In the genomic region with DNA sequence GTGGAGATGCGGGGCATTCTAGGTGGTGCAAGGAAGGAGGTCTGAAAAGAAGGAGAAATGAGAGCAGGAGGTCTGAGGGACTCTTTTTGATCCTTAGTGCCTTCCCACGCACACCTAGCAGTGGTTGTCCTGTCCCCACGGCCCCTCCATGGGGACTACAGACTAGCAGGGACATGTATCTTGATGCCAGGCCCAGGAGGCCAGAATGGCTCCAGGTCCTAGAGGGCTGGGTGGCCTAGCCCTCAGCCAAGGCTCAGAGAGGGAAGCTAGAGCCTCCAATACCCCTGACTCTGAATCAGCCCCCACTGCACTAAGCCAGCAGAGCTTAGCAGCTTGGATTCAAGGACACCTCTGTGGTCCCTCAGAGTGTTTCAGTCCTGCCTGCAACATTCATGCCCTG, we compare ENCODE assay signal across 20 cellular contexts. TPM values are rescaled to one million over a fixed set of nuclear protein-coding genes. Genes with fewer than 3 reads are reported as not detected.
DNase-seq lines count a peak whose midpoint lies in the region; ATAC-seq, FAIRE-seq and TF ChIP-seq lines count a peak whose summit lies in the region.
"Had no signal": no experiment of that assay in that cellular context is flagged by ENCODE, and none has a peak within 500 bp of the region (broad histone marks: within the 10 kb centered on the region; RNA-seq: fewer than 3 reads in every experiment).

No MANE protein-coding gene starts in this region.

- peaks cover 41% of the 10 kb centered on the region for H3K4me1 Mint-ChIP-seq in Caco-2 (ENCODE audit: low read depth, unreplicated experiment)
- H3K4me1 Mint-ChIP-seq: CD4-positive, alpha-beta memory T cell had no signal

- 41% methylated on average over 3 of the region's 3 CpGs for WGBS in HepG2 (ENCODE audit: low lambda C conversion rate)
- 51 to 56% (median 54%) methylated on average over 3 of the region's 3 CpGs for WGBS in ovary, 3 donors

- in situ Hi-C loops in HepG2 (cut with HindIII; ENCODE audit: extremely low pct_ligation_motif_present, low pct_unique_long_range_greater_than_20kb), result no loop called here

- intact Hi-C loops in Caco-2 (cut with micrococcal nuclease; ENCODE audit: unreplicated experiment), result no loop called here
- intact Hi-C loops in HepG2 (cut with micrococcal nuclease; ENCODE audit: unreplicated experiment), result no loop called here
- intact Hi-C loops in ovary (cut with DNase I), result no loop called here

- DNase-seq in Caco-2 (peak in 1 of 2 experiments; percentile 42), HTR-8/SVneo (ENCODE audit: insufficient read length, low spot score) (no peak), WERI-Rb-1 (peak; percentile 17), HepG2 (ENCODE audit: low spot score) (no peak), amygdala (lab: John Stamatoyannopoulos, UW) (no peak), ovary (no peak), NCI-H524 treated with DMSO at 0.1 percent for 48 hours (lab: John Stamatoyannopoulos, UW) (no peak)
- DNase-seq: C1 segment of cervical spinal cord; CD4-positive, alpha-beta memory T cell; COR-L47; NCI-H1048; NCI-H2029 treated with DMSO at 0.1 percent for 48 hours; NCI-H446 treated with DMSO at 0.1 percent for 48 hours; NCI-H526 treated with DMSO at 0.1 percent for 48 hours had no signal

- H3K36me3 ChIP-seq in Caco-2 (ENCODE audit: control insufficient read depth, insufficient read depth, low read length), result no peaks in the 10 kb centered on the region
- H3K36me3 ChIP-seq in WERI-Rb-1, result no peaks in the 10 kb centered on the region
- no peaks in the 10 kb centered on the region for H3K36me3 ChIP-seq in HepG2 (replicated peaks in 1 of 2; ENCODE audit: control insufficient read depth in 1 of 2, insufficient read depth in 2 of 2, low read length in 2 of 2)
- H3K36me3 ChIP-seq in ovary, result no peaks in the 10 kb centered on the region

- POLR2A ChIA-PET in Caco-2 (lab: Charles Lee), result interaction anchor here (0.5 kb wide), 1 partner anchor 185 kb away, joined by 4 read pairs; no protein-coding TSS in a partner anchor
- POLR2A ChIA-PET in HepG2 (lab: Yijun Ruan, JAX), result no interaction called here

- H3K27me3 ChIP-seq in Caco-2 (replicated peaks; ENCODE audit: control insufficient read depth, insufficient read depth, low read length) (no peaks in the 10 kb centered on the region), WERI-Rb-1 (ENCODE audit: insufficient read depth, low read depth, severe bottlenecking) (no peaks in the 10 kb centered on the region), HepG2 (ENCODE audit: control insufficient read depth in 1 of 2, insufficient read depth in 2 of 2, low read length in 2 of 2) (no peaks in the 10 kb centered on the region; a peak in 1 of 5 replicates), ovary (no peaks in the 10 kb centered on the region)

- no peak overlapping the region for H3K9ac ChIP-seq in HepG2 (ENCODE audit: insufficient read depth, low read depth, low read length)
- H3K9ac ChIP-seq: KMS-11, SK-N-SH had no signal

- TF ChIP-seq RAD21 in HepG2 (CRISPR knock-in tag; IDR thresholded peaks at IDR 0.05), result no peak

- no peaks in the 10 kb centered on the region for H4K20me1 ChIP-seq in HepG2 (ENCODE audit: insufficient read depth, low read length)

- TF ChIP-seq EP300 in HepG2 (IDR thresholded peaks at IDR 0.05; ENCODE audit: low read depth in 2 of 2, low read length in 2 of 2), result no peak
- TF ChIP-seq EP300 in HepG2 (CRISPR knock-in tag; IDR thresholded peaks at IDR 0.05; ENCODE audit: borderline replicate concordance), result 0 out of 2 replicates have a peak, but pooled peaks have one; percentile 12
- TF ChIP-seq EP300 in ovary (IDR thresholded peaks at IDR 0.05), result no peak

- peak; percentile 69 for FAIRE-seq in HTR-8/SVneo (lab: Jason Lieb, UNC)
- no peak for FAIRE-seq in HepG2 (lab: Jason Lieb, UNC)
- FAIRE-seq: H1 had no signal

- no peak for TF ChIP-seq CTCF in Caco-2 (IDR thresholded peaks at IDR 0.05; ENCODE audit: insufficient read depth in 1 of 2, low read depth in 1 of 2, low read length in 1 of 2, severe bottlenecking in 1 of 2, unreplicated experiment in 1 of 2)
- no peak for TF ChIP-seq CTCF in WERI-Rb-1 (IDR thresholded peaks at IDR 0.05; ENCODE audit: low read depth, low read length)
- TF ChIP-seq CTCF in HepG2 (CRISPR knock-in tag; IDR thresholded peaks at IDR 0.05), result no peak
- TF ChIP-seq CTCF in ovary (IDR thresholded peaks at IDR 0.05), result no peak

- no peak overlapping the region for H3K27ac ChIP-seq in WERI-Rb-1
- no peak overlapping the region for H3K27ac ChIP-seq in HepG2 (ENCODE audit: extremely low read length, insufficient read depth, low read length)
- H3K27ac ChIP-seq in ovary, result no peak overlapping the region
- H3K27ac ChIP-seq: KMS-11, RWPE1 had no signal

- ATAC-seq in HepG2, result peak; percentile 27

- no peaks in the 10 kb centered on the region for H3K27me3 Mint-ChIP-seq in Caco-2 (ENCODE audit: insufficient read depth, unreplicated experiment)

- peaks cover 11% of the 10 kb centered on the region for H3K9me3 Mint-ChIP-seq in Caco-2 (ENCODE audit: unreplicated experiment)
- H3K9me3 Mint-ChIP-seq: CD4-positive, alpha-beta memory T cell had no signal

- H3K9me3 ChIP-seq in Caco-2, result no peaks in the 10 kb centered on the region
- no peaks in the 10 kb centered on the region for H3K9me3 ChIP-seq in WERI-Rb-1 (ENCODE audit: severe bottlenecking)
- H3K9me3 ChIP-seq in HepG2 (ENCODE audit: low read length), result no peaks in the 10 kb centered on the region
- no peaks in the 10 kb centered on the region for H3K9me3 ChIP-seq in ovary
- H3K9me3 ChIP-seq: SK-N-SH had no signal

- H3K27ac Mint-ChIP-seq in Caco-2 (ENCODE audit: unreplicated experiment), result peak overlapping the region; percentile 23
- H3K27ac Mint-ChIP-seq: CD4-positive, alpha-beta memory T cell; IgD-negative memory B cell had no signal

- H3K36me3 Mint-ChIP-seq in Caco-2 (ENCODE audit: insufficient read depth, unreplicated experiment), result peaks cover 6% of the 10 kb centered on the region
- H3K36me3 Mint-ChIP-seq: CD4-positive, alpha-beta memory T cell; IgD-negative memory B cell had no signal

- H3K4me1 ChIP-seq in Caco-2, result peaks cover 45% of the 10 kb centered on the region
- peaks cover 51% of the 10 kb centered on the region for H3K4me1 ChIP-seq in HepG2 (ENCODE audit: insufficient read depth, low read length)
- no peaks in the 10 kb centered on the region for H3K4me1 ChIP-seq in ovary (ENCODE audit: insufficient read depth)

- BruUV-seq in Caco-2 (replicated peaks; lab: Mats Ljungman, UMichigan) (no TSS peak), HepG2 (replicated peaks; lab: Mats Ljungman, UMichigan) (no TSS peak)

- no peak overlapping the region for H3K4me2 ChIP-seq in HepG2 (ENCODE audit: low read depth, low read length)
- H3K4me2 ChIP-seq: KMS-11, SK-N-SH had no signal

- no peak for TF ChIP-seq POLR2A in HepG2 (IDR thresholded peaks at IDR 0.05; ENCODE audit: insufficient read depth in 1 of 2, low read depth in 2 of 2, low read length in 2 of 2)
- TF ChIP-seq POLR2A in ovary (IDR thresholded peaks at IDR 0.05), result no peak

- no peak overlapping the region for H3K4me3 Mint-ChIP-seq in Caco-2 (ENCODE audit: unreplicated experiment)
- H3K4me3 Mint-ChIP-seq: CD4-positive, alpha-beta memory T cell; IgD-negative memory B cell had no signal

- H3K79me2 ChIP-seq in HepG2 (ENCODE audit: insufficient read depth, low read length), result no peaks in the 10 kb centered on the region

- H3K4me3 ChIP-seq in Caco-2 (ENCODE audit: low read depth, low read length) (no peak overlapping the region), WERI-Rb-1 (ENCODE audit: low read depth, low read length) (no peak overlapping the region), HepG2 (replicated peaks in 1 of 3; ENCODE audit: insufficient read depth in 1 of 3, low read depth in 2 of 3, low read length in 3 of 3) (no peak overlapping the region), ovary (no peak overlapping the region)

- CTCF ChIA-PET in Caco-2 (lab: Charles Lee) (interaction anchor here (0.7 to 1.3 kb wide), 6 partner anchors 20 to 366 kb away, joined by 3 to 7 read pairs (median 4); partner anchors contain the start of genes MROH8 and RPN2), HepG2 (lab: Yijun Ruan, JAX; ENCODE audit: low intra/inter-chr PET ratio, low total read pairs) (interaction anchor here (0.8 kb wide), 1 partner anchor 275 kb away, joined by 3 read pairs; no protein-coding TSS in a partner anchor)

- H2AFZ ChIP-seq in HepG2 (ENCODE audit: low read length), result no peak overlapping the region

RNA-seq across cellular contexts. Expression of gene BLCAP, which starts 16.7 kb away (rescaled TPM):
- total RNA-seq in Caco-2 (2022) (123 and 129 TPM in 2 replicates), HepG2 (2016; rRNA removed; fragmentation: Illumina TruSeq; extraction: Trizol) (34.9 and 52.4 TPM in 2 replicates), ovary (100 to 1,000 TPM in 1 of 7 donors, 10 to 100 TPM in 6; 27.7 to 147 (median 62.0) TPM)
- total RNA-seq in HepG2 (2016; cell fraction: cytosol; rRNA removed; fragmentation: Illumina TruSeq; extraction: Trizol; ENCODE audit: low read depth), result 17.2 and 22.5 TPM in 2 replicates
- total RNA-seq in HepG2 (2016; cell fraction: insoluble cytoplasmic fraction; rRNA removed; fragmentation: Illumina TruSeq; extraction: Trizol), result 38.0 and 49.3 TPM in 2 replicates
- 51.0 and 56.2 TPM in 2 replicates for total RNA-seq in HepG2 (2016; cell fraction: membrane; rRNA removed; fragmentation: Illumina TruSeq; extraction: Trizol)
- 51.2 and 62.7 TPM in 2 replicates for total RNA-seq in HepG2 (2016; cell fraction: nucleus; rRNA removed; fragmentation: Illumina TruSeq; extraction: Trizol)
- polyA plus RNA-seq in HepG2 (2011; rRNA removed) (86.8 and 87.3 TPM in 2 replicates), ovary (10 to 100 TPM; 60.2 to 87.5 TPM)
- polyA plus RNA-seq in HepG2 (2011; cell fraction: cytosol; rRNA removed), result 70.1 and 103 TPM in 2 replicates
- 88.0 and 105 TPM in 2 replicates for polyA plus RNA-seq in HepG2 (2011; cell fraction: nucleus; rRNA removed)
- polyA plus RNA-seq in HepG2 (2012), result 48.1 and 53.7 TPM in 2 replicates
- polyA plus RNA-seq in HepG2 (2016; cell fraction: cytosol; fragmentation: Illumina TruSeq; extraction: Trizol; ENCODE audit: low read depth), result 20.3 and 24.7 TPM in 2 replicates
- polyA plus RNA-seq in HepG2 (2016; cell fraction: insoluble cytoplasmic fraction; fragmentation: Illumina TruSeq; extraction: Trizol; ENCODE audit: low read depth), result 48.7 and 55.1 TPM in 2 replicates
- polyA plus RNA-seq in HepG2 (2016; cell fraction: membrane; fragmentation: Illumina TruSeq; extraction: Trizol; ENCODE audit: low read depth), result 52.2 and 55.0 TPM in 2 replicates
- 97.6 and 101 TPM in 2 replicates for polyA plus RNA-seq in HepG2 (2016; cell fraction: nucleus; fragmentation: Illumina TruSeq; extraction: Trizol; ENCODE audit: insufficient read depth, low read depth)
- 129 and 137 TPM in 2 replicates for polyA minus RNA-seq in HepG2 (2011; rRNA and poly(A)+ RNA removed; ENCODE audit: low replicate concordance)
- 28.5 and 36.9 TPM in 2 replicates for polyA minus RNA-seq in HepG2 (2011; cell fraction: cytosol; rRNA and poly(A)+ RNA removed)
- polyA minus RNA-seq in HepG2 (2011; cell fraction: nucleus; rRNA and poly(A)+ RNA removed), result 87.7 and 95.1 TPM in 2 replicates

RNA-seq across cellular contexts. Expression of gene NNAT, which starts 23.3 kb away (rescaled TPM):
- total RNA-seq in Caco-2 (2022), result not detected in 2 replicates
- not detected in 2 replicates for total RNA-seq in HepG2 (2016; rRNA removed; fragmentation: Illumina TruSeq; extraction: Trizol)
- total RNA-seq in HepG2 (2016; cell fraction: cytosol; rRNA removed; fragmentation: Illumina TruSeq; extraction: Trizol; ENCODE audit: low read depth), result not detected in 2 replicates
- total RNA-seq in HepG2 (2016; cell fraction: insoluble cytoplasmic fraction; rRNA removed; fragmentation: Illumina TruSeq; extraction: Trizol), result not detected in 2 replicates
- total RNA-seq in HepG2 (2016; cell fraction: membrane; rRNA removed; fragmentation: Illumina TruSeq; extraction: Trizol), result not detected in 2 replicates
- total RNA-seq in HepG2 (2016; cell fraction: nucleus; rRNA removed; fragmentation: Illumina TruSeq; extraction: Trizol), result not detected in 2 replicates
- polyA plus RNA-seq in HepG2 (2011; rRNA removed), result not detected in 2 replicates
- not detected in 2 replicates for polyA plus RNA-seq in HepG2 (2011; cell fraction: cytosol; rRNA removed)
- polyA plus RNA-seq in HepG2 (2011; cell fraction: nucleus; rRNA removed), result not detected in 2 replicates
- polyA plus RNA-seq in HepG2 (2012), result 1.4 and 1.6 TPM in 2 replicates
- not detected in 2 replicates for polyA plus RNA-seq in HepG2 (2016; cell fraction: cytosol; fragmentation: Illumina TruSeq; extraction: Trizol; ENCODE audit: low read depth)
- not detected in 2 replicates for polyA plus RNA-seq in HepG2 (2016; cell fraction: insoluble cytoplasmic fraction; fragmentation: Illumina TruSeq; extraction: Trizol; ENCODE audit: low read depth)
- polyA plus RNA-seq in HepG2 (2016; cell fraction: membrane; fragmentation: Illumina TruSeq; extraction: Trizol; ENCODE audit: low read depth), result not detected in 2 replicates
- not detected in 2 replicates for polyA plus RNA-seq in HepG2 (2016; cell fraction: nucleus; fragmentation: Illumina TruSeq; extraction: Trizol; ENCODE audit: insufficient read depth, low read depth)
- polyA minus RNA-seq in HepG2 (2011; rRNA and poly(A)+ RNA removed; ENCODE audit: low replicate concordance), result not detected in 2 replicates
- polyA minus RNA-seq in HepG2 (2011; cell fraction: cytosol; rRNA and poly(A)+ RNA removed), result not detected in 2 replicates
- polyA minus RNA-seq in HepG2 (2011; cell fraction: nucleus; rRNA and poly(A)+ RNA removed), result not detected in 2 replicates
- 1 to 10 TPM in 1 of 7 donors, under 1 TPM in 4, not detected in 2; 0.25 to 4.7 (median 0.45) TPM for total RNA-seq in ovary
- polyA plus RNA-seq in ovary, result under 1 TPM; 0.30 to 0.69 TPM
- total RNA-seq: A673; CD4-positive, alpha-beta memory T cell had no signal
- polyA plus RNA-seq: CD4-positive, alpha-beta memory T cell; IgD-negative memory B cell had no signal
